36 cellular contexts compared by ENCODE assay signal in genomic region chrX:137858106-137858505, GRCh38.
"Had no signal": no experiment of that assay in that cellular context is flagged by ENCODE, and none has a peak within 500 bp of the region (broad histone marks: within the 10 kb centered on the region; RNA-seq: fewer than 3 reads in every experiment).

No MANE protein-coding gene starts in this region.

- H3K9me3 Mint-ChIP-seq: activated CD4-positive, alpha-beta memory T cell treated with anti-CD3 and anti-CD28 coated beads for 36 hours; activated CD4-positive, alpha-beta T cell treated with anti-CD3 and anti-CD28 coated beads, Interleukin-2, amount 10 ng/mL, durations not matched to agents 24 days and 14 days; activated naive CD4-positive, alpha-beta T cell treated with anti-CD3 and anti-CD28 coated beads, Interleukin-2, amount 10 ng/mL, durations not matched to agents 7 days and 5 days; activated naive CD8-positive, alpha-beta T cell treated with anti-CD3 and anti-CD28 coated beads, Interleukin-2, amount 10 ng/mL, durations not matched to agents 7 days and 5 days; activated T-helper 1 cell treated with anti-CD3 and anti-CD28 coated beads, Interleukin-12 subunit alpha, Interleukin-12 subunit beta, Interleukin-2, Interleukin-4 antibody, amounts not matched to agents 30 ng/mL and 10 ng/mL and 1 ng/mL, durations not matched to agents 14 hours and 24 hours and 36 hours; activated T-helper 2 cell treated with anti-CD3 and anti-CD28 coated beads, Interferon-gamma antibody, Interleukin-2, Interleukin-4, amounts not matched to agents 10 μg/mL and 5 μg/mL and 100 μg/mL, durations not matched to agents 14 hours and 24 hours and 36 hours; brain; T-helper 2 cell treated with Interferon-gamma antibody and Interleukin-4, amounts not matched to agents 5 μg/mL and 100 μg/mL, for 36 hours had no signal

- H3K36me3 ChIP-seq: ascending aorta, breast epithelium, cardiac muscle cell, colonic mucosa, esophagus squamous epithelium, WERI-Rb-1 had no signal

- H3K27ac ChIP-seq: ascending aorta, breast epithelium, cardiac muscle cell, colonic mucosa, epithelial cell of prostate, esophagus squamous epithelium, WERI-Rb-1 had no signal

- H3K36me3 Mint-ChIP-seq: activated CD4-positive, alpha-beta memory T cell treated with anti-CD3 and anti-CD28 coated beads for 36 hours; activated CD8-positive, alpha-beta memory T cell treated with anti-CD3 and anti-CD28 coated beads, Interleukin-2, amount 10 ng/mL, durations not matched to agents 7 days and 5 days; activated naive CD4-positive, alpha-beta T cell treated with anti-CD3 and anti-CD28 coated beads, Interleukin-2, amount 10 ng/mL, durations not matched to agents 7 days and 5 days; activated naive CD4-positive, alpha-beta T cell treated with anti-CD3 and anti-CD28 coated beads, Interleukin-2, amount 50 U/mL, for 72 hours; activated naive CD8-positive, alpha-beta T cell treated with anti-CD3 and anti-CD28 coated beads, Interleukin-2, amount 10 ng/mL, durations not matched to agents 7 days and 5 days; brain had no signal

- H3K4me3 ChIP-seq: ascending aorta, breast epithelium, cardiac muscle cell, colonic mucosa, esophagus squamous epithelium had no signal

- H3K27me3 Mint-ChIP-seq: activated CD4-positive, alpha-beta memory T cell treated with anti-CD3 and anti-CD28 coated beads for 36 hours; activated CD4-positive, alpha-beta T cell treated with anti-CD3 and anti-CD28 coated beads for 36 hours; activated CD4-positive, alpha-beta T cell treated with anti-CD3 and anti-CD28 coated beads, Interleukin-2, amount 10 ng/mL, durations not matched to agents 24 days and 14 days; activated CD8-positive, alpha-beta memory T cell treated with anti-CD3 and anti-CD28 coated beads, Interleukin-2, amount 10 ng/mL, durations not matched to agents 7 days and 5 days; activated naive CD4-positive, alpha-beta T cell treated with anti-CD3 and anti-CD28 coated beads, Interleukin-2, amount 10 ng/mL, durations not matched to agents 7 days and 5 days; activated naive CD8-positive, alpha-beta T cell treated with anti-CD3 and anti-CD28 coated beads, Interleukin-2, amount 10 ng/mL, durations not matched to agents 7 days and 5 days; T-helper 17 cell had no signal

- H3K4me3 Mint-ChIP-seq: activated CD4-positive, alpha-beta memory T cell treated with anti-CD3 and anti-CD28 coated beads for 36 hours; activated CD4-positive, alpha-beta T cell treated with anti-CD3 and anti-CD28 coated beads for 36 hours; activated CD4-positive, alpha-beta T cell treated with anti-CD3 and anti-CD28 coated beads, Interleukin-2, amount 10 ng/mL, durations not matched to agents 24 days and 14 days; activated CD8-positive, alpha-beta memory T cell treated with anti-CD3 and anti-CD28 coated beads, Interleukin-2, amount 10 ng/mL, durations not matched to agents 7 days and 5 days; activated CD8-positive, alpha-beta T cell treated with anti-CD3 and anti-CD28 coated beads, Interleukin-2, amount 10 ng/mL, durations not matched to agents 7 days and 5 days; activated naive CD4-positive, alpha-beta T cell treated with anti-CD3 and anti-CD28 coated beads, Interleukin-2, amount 10 ng/mL, durations not matched to agents 7 days and 5 days; activated naive CD8-positive, alpha-beta T cell treated with anti-CD3 and anti-CD28 coated beads, Interleukin-2, amount 10 ng/mL, durations not matched to agents 7 days and 5 days; activated T-helper 1 cell treated with anti-CD3 and anti-CD28 coated beads, Interleukin-12 subunit alpha, Interleukin-12 subunit beta, Interleukin-2, Interleukin-4 antibody, amounts not matched to agents 30 ng/mL and 10 ng/mL and 1 ng/mL, durations not matched to agents 14 hours and 24 hours and 36 hours; brain; T-helper 17 cell; T-helper 2 cell treated with Interferon-gamma antibody and Interleukin-4, amounts not matched to agents 5 μg/mL and 100 μg/mL, for 36 hours had no signal

- H3K27ac Mint-ChIP-seq: activated CD4-positive, alpha-beta memory T cell treated with anti-CD3 and anti-CD28 coated beads for 36 hours; activated CD4-positive, alpha-beta T cell treated with anti-CD3 and anti-CD28 coated beads for 36 hours; activated CD4-positive, alpha-beta T cell treated with anti-CD3 and anti-CD28 coated beads, Interleukin-2, amount 10 ng/mL, durations not matched to agents 24 days and 14 days; activated CD8-positive, alpha-beta memory T cell treated with anti-CD3 and anti-CD28 coated beads, Interleukin-2, amount 10 ng/mL, durations not matched to agents 7 days and 5 days; activated CD8-positive, alpha-beta T cell treated with anti-CD3 and anti-CD28 coated beads, Interleukin-2, amount 10 ng/mL, durations not matched to agents 7 days and 5 days; activated naive CD4-positive, alpha-beta T cell treated with anti-CD3 and anti-CD28 coated beads, Interleukin-2, amount 10 ng/mL, durations not matched to agents 7 days and 5 days; activated naive CD4-positive, alpha-beta T cell treated with anti-CD3 and anti-CD28 coated beads, Interleukin-2, amount 50 U/mL, for 72 hours; activated naive CD8-positive, alpha-beta T cell treated with anti-CD3 and anti-CD28 coated beads, Interleukin-2, amount 10 ng/mL, durations not matched to agents 7 days and 5 days; activated T-helper 1 cell treated with anti-CD3 and anti-CD28 coated beads, Interleukin-12 subunit alpha, Interleukin-12 subunit beta, Interleukin-2, Interleukin-4 antibody, amounts not matched to agents 30 ng/mL and 10 ng/mL and 1 ng/mL, durations not matched to agents 14 hours and 24 hours and 36 hours; activated T-helper 2 cell treated with anti-CD3 and anti-CD28 coated beads, Interferon-gamma antibody, Interleukin-2, Interleukin-4, amounts not matched to agents 10 μg/mL and 5 μg/mL and 100 μg/mL, durations not matched to agents 14 hours and 24 hours and 36 hours; brain; T-helper 17 cell; T-helper 2 cell treated with Interferon-gamma antibody and Interleukin-4, amounts not matched to agents 5 μg/mL and 100 μg/mL, for 36 hours had no signal

- FAIRE-seq: endometrium, endothelial cell of umbilical vein, frontal cortex had no signal

- DNase-seq: activated CD4-positive, alpha-beta memory T cell treated with anti-CD3 and anti-CD28 coated beads for 36 hours; activated CD4-positive, alpha-beta T cell treated with anti-CD3 and anti-CD28 coated beads for 36 hours; activated CD4-positive, alpha-beta T cell treated with anti-CD3 and anti-CD28 coated beads, Interleukin-2, amount 10 ng/mL, durations not matched to agents 24 days and 14 days; activated CD4-positive, CD25-positive, alpha-beta regulatory T cell; activated CD4-positive, CD25-positive, alpha-beta regulatory T cell treated with anti-CD3 and anti-CD28 coated beads, Interleukin-2, amount 50 U/mL, for 72 hours; activated CD8-positive, alpha-beta memory T cell treated with anti-CD3 and anti-CD28 coated beads, Interleukin-2, amount 10 ng/mL, durations not matched to agents 7 days and 5 days; activated CD8-positive, alpha-beta memory T cell treated with anti-CD3 and anti-CD28 coated beads, Interleukin-2, amount 50 U/mL, for 4 hours; activated CD8-positive, alpha-beta T cell treated with anti-CD3 and anti-CD28 coated beads, Interleukin-2, amount 10 ng/mL, durations not matched to agents 7 days and 5 days; activated effector memory CD4-positive, alpha-beta T cell treated with anti-CD3 and anti-CD28 coated beads, Interleukin-2, amount 50 U/mL, for 16 hours; activated naive CD4-positive, alpha-beta T cell; activated naive CD4-positive, alpha-beta T cell treated with anti-CD3 and anti-CD28 coated beads, Interleukin-2, amount 10 ng/mL, durations not matched to agents 7 days and 5 days; activated naive CD8-positive, alpha-beta T cell treated with anti-CD3 and anti-CD28 coated beads, Interleukin-2, amount 10 ng/mL, durations not matched to agents 7 days and 5 days; activated T-cell treated with anti-CD3 and anti-CD28 coated beads, Interleukin-2, amount 50 U/mL, for 1 hour; activated T-cell treated with anti-CD3 and anti-CD28 coated beads, Interleukin-2, amount 50 U/mL, for 48 hours; central memory CD4-positive, alpha-beta T cell; cerebellar nuclear complex; colonic mucosa; effector CD8-positive, alpha-beta T cell; esophagus squamous epithelium; glutamatergic neuron; T-helper 1 cell; T-helper 17 cell; T1000; WERI-Rb-1 had no signal

- H3K27me3 ChIP-seq: ascending aorta, cardiac muscle cell, colonic mucosa, esophagus squamous epithelium had no signal

- H3K9me3 ChIP-seq: ascending aorta, breast epithelium, colonic mucosa, esophagus squamous epithelium had no signal

- H3K4me1 ChIP-seq: ascending aorta, breast epithelium, colonic mucosa, esophagus squamous epithelium had no signal

- H3K4me1 Mint-ChIP-seq: activated CD4-positive, alpha-beta T cell treated with anti-CD3 and anti-CD28 coated beads for 36 hours; activated CD4-positive, alpha-beta T cell treated with anti-CD3 and anti-CD28 coated beads, Interleukin-2, amount 10 ng/mL, durations not matched to agents 24 days and 14 days; activated CD8-positive, alpha-beta memory T cell treated with anti-CD3 and anti-CD28 coated beads, Interleukin-2, amount 10 ng/mL, durations not matched to agents 7 days and 5 days; activated naive CD4-positive, alpha-beta T cell treated with anti-CD3 and anti-CD28 coated beads, Interleukin-2, amount 10 ng/mL, durations not matched to agents 7 days and 5 days; activated naive CD8-positive, alpha-beta T cell treated with anti-CD3 and anti-CD28 coated beads, Interleukin-2, amount 10 ng/mL, durations not matched to agents 7 days and 5 days; T-helper 17 cell had no signal
